In genomic region chr10:102757323-102757722, GRCh38 we compare ENCODE assay signal across 12 cellular contexts.
"Had no signal": no experiment of that assay in that cellular context is flagged by ENCODE, and none has a peak within 500 bp of the region (broad histone marks: within the 10 kb centered on the region; RNA-seq: fewer than 3 reads in every experiment).

No MANE protein-coding gene starts in this region.

- ATAC-seq: stimulated activated naive CD8-positive, alpha-beta T cell treated with anti-CD3 and anti-CD28 coated beads, Interleukin-15, amount 100 ng/mL, for 72 hours; WTC11 had no signal

- H3K9me3 ChIP-seq: right atrium auricular region had no signal

- H3K27ac Mint-ChIP-seq: activated naive CD8-positive, alpha-beta T cell treated with anti-CD3 and anti-CD28 coated beads for 36 hours; stimulated activated naive CD8-positive, alpha-beta T cell treated with anti-CD3 and anti-CD28 coated beads, Interleukin-15, amount 100 ng/mL, for 72 hours had no signal

- H3K4me3 Mint-ChIP-seq: activated naive CD8-positive, alpha-beta T cell treated with anti-CD3 and anti-CD28 coated beads for 36 hours; stimulated activated naive CD8-positive, alpha-beta T cell treated with anti-CD3 and anti-CD28 coated beads, Interleukin-15, amount 100 ng/mL, for 72 hours; WTC11 had no signal

- H3K36me3 Mint-ChIP-seq: WTC11 had no signal

- H3K36me3 ChIP-seq: right atrium auricular region had no signal

- DNase-seq: activated CD4-positive, alpha-beta T cell treated with anti-CD3 and anti-CD28 coated beads for 4 hours; activated CD8-positive, alpha-beta memory T cell treated with anti-CD3 and anti-CD28 coated beads for 24 hours; activated gamma-delta T cell treated with Interleukin-2 at 50 U/mL for 16 hours; activated naive CD8-positive, alpha-beta T cell treated with anti-CD3 and anti-CD28 coated beads for 36 hours; erythroblast; small intestine; stimulated activated CD4-positive, alpha-beta T cell treated with anti-CD3 and anti-CD28 coated beads, Interleukin-4, amount 100 ng/mL, for 4 hours; stimulated activated CD8-positive, alpha-beta memory T cell treated with anti-CD3 and anti-CD28 coated beads, Interleukin-4, amount 100 ng/mL, for 48 hours; stimulated activated naive CD8-positive, alpha-beta T cell treated with anti-CD3 and anti-CD28 coated beads, Interleukin-15, amount 100 ng/mL, for 72 hours; T-helper 2 cell had no signal

- H3K27me3 Mint-ChIP-seq: activated naive CD8-positive, alpha-beta T cell treated with anti-CD3 and anti-CD28 coated beads for 36 hours; stimulated activated naive CD8-positive, alpha-beta T cell treated with anti-CD3 and anti-CD28 coated beads, Interleukin-15, amount 100 ng/mL, for 72 hours had no signal

- H3K27me3 ChIP-seq: right atrium auricular region had no signal

- H3K9me3 Mint-ChIP-seq: stimulated activated naive CD8-positive, alpha-beta T cell treated with anti-CD3 and anti-CD28 coated beads, Interleukin-15, amount 100 ng/mL, for 72 hours had no signal

- H3K4me3 ChIP-seq: right atrium auricular region had no signal
